In the genomic region with DNA sequence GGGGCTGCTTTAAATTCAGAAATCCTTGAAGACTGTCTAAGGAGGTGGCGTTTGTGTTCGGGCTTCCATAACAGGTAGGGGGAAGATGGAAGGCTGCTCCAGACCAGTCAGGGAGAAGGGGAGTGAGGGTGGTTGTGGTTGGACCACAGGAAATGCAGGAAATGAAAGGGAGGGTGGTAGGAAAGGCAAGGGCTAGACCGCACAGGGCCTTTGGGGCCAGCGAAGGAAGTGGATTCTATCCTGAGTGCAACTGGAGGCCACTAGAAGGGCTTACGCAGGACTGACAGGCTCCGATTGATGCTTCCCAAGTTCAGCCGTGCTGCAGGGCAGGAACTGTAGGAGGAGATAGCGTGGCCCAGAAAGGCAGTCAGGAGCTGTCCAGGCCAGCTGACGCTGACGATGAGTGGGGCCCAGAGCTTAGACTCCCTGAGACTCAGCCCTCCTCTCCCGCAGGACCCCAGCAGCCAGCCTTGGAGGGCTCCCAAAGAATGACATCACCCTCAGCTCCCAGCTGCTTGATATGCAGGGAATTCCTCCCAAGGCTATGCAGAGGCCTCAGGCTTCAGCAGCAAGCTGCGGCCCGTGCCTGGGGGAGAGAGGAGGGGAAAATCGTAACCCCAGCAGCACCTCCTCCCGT, we compare ENCODE assay signal across 9 cellular contexts. TPM values are rescaled to one million over a fixed set of nuclear protein-coding genes. Genes with fewer than 3 reads are reported as not detected.
DNase-seq lines count a peak whose midpoint lies in the region; ATAC-seq and TF ChIP-seq lines count a peak whose summit lies in the region.
"Had no signal": no experiment of that assay in that cellular context is flagged by ENCODE, and none has a peak within 500 bp of the region (broad histone marks: within the 10 kb centered on the region; RNA-seq: fewer than 3 reads in every experiment).

No MANE protein-coding gene starts in this region.

- peaks cover 0 to 28% (median 8%) of the 10 kb centered on the region in 12 donors for H3K4me1 ChIP-seq in heart left ventricle

- no peak for TF ChIP-seq POLR2A in heart left ventricle (IDR thresholded peaks at IDR 0.05)

- no peaks in the 10 kb centered on the region for H3K9me3 ChIP-seq in heart left ventricle

- H3K27me3 ChIP-seq in heart left ventricle = peaks cover 0 to 17% (median 0%) of the 10 kb centered on the region in 9 donors

- TF ChIP-seq CTCF in heart left ventricle (IDR thresholded peaks at IDR 0.05) = peak in 1 of 12 donors; percentile 20

- 18 to 27% (median 25%) methylated on average over 14 to 15 of the region's 15 CpGs for WGBS in heart left ventricle, 4 donors

- H3K27ac ChIP-seq in heart left ventricle = peak overlapping the region in 5 of 12 donors; percentile 13 to 77 (median 27)

- intact Hi-C loops in heart left ventricle (cut with DNase I) = no loop called here
- intact Hi-C loops in posterior vena cava (cut with DNase I) = no loop called here

- H3K36me3 ChIP-seq in heart left ventricle = no peaks in the 10 kb centered on the region

- DNase-seq in GDM1 (lab: John Stamatoyannopoulos, UW) (peak; percentile 90), UCSD-AML1 (lab: John Stamatoyannopoulos, UW; ENCODE audit: unreplicated experiment) (peak; percentile 82), heart left ventricle (peak; percentile 80 to 85 (median 85)), posterior vena cava (ENCODE audit: low spot score) (peak; percentile 93), activated gamma-delta T cell (lab: John Stamatoyannopoulos, UW) (no peak), NK-92 (lab: John Stamatoyannopoulos, UW; ENCODE audit: unreplicated experiment) (no peak)
- DNase-seq: SHP77 treated with DMSO at 0.1 percent for 48 hours had no signal

- ATAC-seq in heart left ventricle (peak; percentile 82 to 98 (median 96)), GM19463 (IDR thresholded peaks at IDR 0.05; ENCODE audit: unreplicated experiment) (no peak), GM21619 (IDR thresholded peaks at IDR 0.05; ENCODE audit: unreplicated experiment) (no peak)

- no peak overlapping the region for H3K4me3 ChIP-seq in heart left ventricle

RNA-seq across cellular contexts. Expression of a gene that starts 48.8 kb away (rescaled TPM):
- total RNA-seq in heart left ventricle (1 to 10 TPM in 2 of 9 donors, under 1 TPM in 1, not detected in 6; 0.52 to 1.3 (median 1.2) TPM), posterior vena cava (under 1 TPM; 0.79 to 1.00 TPM)
- polyA plus RNA-seq in heart left ventricle = not detected

Comparison
In these comparisons a context has a peak if more than half of its experiments do, and no peak if none do; other contexts are left out.
1. DNase-seq: peak in GDM1 (single experiment), UCSD-AML1 (single experiment), heart left ventricle (5 of 5) and posterior vena cava (single experiment); none in activated gamma-delta T cell (single experiment) and NK-92 (single experiment).
2. ATAC-seq: peak in heart left ventricle (4 of 4); none in GM19463 (single experiment) and GM21619 (single experiment).